In genomic region chr5:172868924-172869565, GRCh38 we compare ENCODE assay signal across 9 cellular contexts. TPM values are rescaled to one million over a fixed set of nuclear protein-coding genes. Genes with fewer than 3 reads are reported as not detected.
DNase-seq lines count a peak whose midpoint lies in the region; ATAC-seq lines count a peak whose summit lies in the region.
"Had no signal": no experiment of that assay in that cellular context is flagged by ENCODE, and none has a peak within 500 bp of the region (broad histone marks: within the 10 kb centered on the region; RNA-seq: fewer than 3 reads in every experiment).

No MANE protein-coding gene starts in this region.

- no peak overlapping the region for H3K27ac Mint-ChIP-seq in activated CD4-positive, alpha-beta memory T cell treated with anti-CD3 and anti-CD28 coated beads for 36 hours
- H3K27ac Mint-ChIP-seq in activated CD4-positive, alpha-beta memory T cell treated with anti-CD3 and anti-CD28 coated beads, Interleukin-2, amount 10 ng/mL, durations not matched to agents 7 days and 5 days, result no peak overlapping the region
- peak overlapping the region; percentile 70 for H3K27ac Mint-ChIP-seq in dendritic cell treated with granulocyte-macrophage colony-stimulating factor and Interleukin-4, amounts not matched to agents 40 ng/mL and 50 ng/mL, for 4 days
- H3K27ac Mint-ChIP-seq in activated T-helper 2 cell treated with anti-CD3 and anti-CD28 coated beads, Interferon-gamma antibody, Interleukin-2, Interleukin-4, amounts not matched to agents 10 μg/mL and 5 μg/mL and 100 μg/mL, durations not matched to agents 14 hours and 24 hours and 36 hours, result no peak overlapping the region

- peaks cover 12% of the 10 kb centered on the region for H3K79me1 ChIP-seq in mesenchymal stem cell (replicated peaks; ENCODE audit: low read length, poor library complexity, severe bottlenecking)

- H3K9ac ChIP-seq in mesenchymal stem cell (ENCODE audit: low read length), result peak overlapping the region; percentile 85

- no peak for ATAC-seq in GM21786 (IDR thresholded peaks at IDR 0.05; ENCODE audit: unreplicated experiment)

- DNase-seq in activated CD4-positive, alpha-beta memory T cell treated with anti-CD3 and anti-CD28 coated beads for 36 hours, result peak; percentile 16
- no peak for DNase-seq in activated CD4-positive, alpha-beta memory T cell treated with anti-CD3 and anti-CD28 coated beads, Interleukin-2, amount 10 ng/mL, durations not matched to agents 7 days and 5 days
- DNase-seq in mesenchymal stem cell (peak; percentile 95), NCI-H2107 (lab: John Stamatoyannopoulos, UW) (no peak)
- DNase-seq in activated T-helper 2 cell treated with anti-CD3 and anti-CD28 coated beads, Interferon-gamma antibody, Interleukin-2, Interleukin-4, amounts not matched to agents 10 μg/mL and 5 μg/mL and 100 μg/mL, durations not matched to agents 14 hours and 24 hours and 36 hours (ENCODE audit: low spot score), result no peak
- DNase-seq: NCI-H146 had no signal

- CTCF ChIA-PET in activated CD4-positive, alpha-beta memory T cell treated with anti-CD3 and anti-CD28 coated beads for 36 hours (lab: Charles Lee), result interaction anchor here (0.5 to 0.6 kb wide), 2 partner anchors 78 to 154 kb away, joined by 3 to 4 read pairs; no protein-coding TSS in a partner anchor
- CTCF ChIA-PET in activated CD4-positive, alpha-beta memory T cell treated with anti-CD3 and anti-CD28 coated beads, Interleukin-2, amount 10 ng/mL, durations not matched to agents 7 days and 5 days (lab: Charles Lee), result no interaction called here

- WGBS in mesenchymal stem cell, result 8% methylated on average over 10 of the region's 10 CpGs
- WGBS in urinary bladder, result 36% methylated on average over 10 of the region's 10 CpGs

- POLR2A ChIA-PET in activated CD4-positive, alpha-beta memory T cell treated with anti-CD3 and anti-CD28 coated beads for 36 hours (lab: Charles Lee), result no interaction called here
- POLR2A ChIA-PET in activated CD4-positive, alpha-beta memory T cell treated with anti-CD3 and anti-CD28 coated beads, Interleukin-2, amount 10 ng/mL, durations not matched to agents 7 days and 5 days (lab: Charles Lee), result interaction anchor here (1.0 kb wide), 1 partner anchor 9 kb away, joined by 4 read pairs; no protein-coding TSS in a partner anchor

- peak overlapping the region; percentile 97 for H3K27ac ChIP-seq in mesenchymal stem cell (ENCODE audit: low read length, poor library complexity, severe bottlenecking)
- H3K27ac ChIP-seq in urinary bladder (ENCODE audit: low read depth), result peak overlapping the region; percentile 85

- H3K23ac ChIP-seq in mesenchymal stem cell (ENCODE audit: low read length in 2 of 2), result peak overlapping the region in 1 of 2 experiments; percentile 54

- peak overlapping the region; percentile 98 for H4K91ac ChIP-seq in mesenchymal stem cell (ENCODE audit: low read length)

- H3K4ac ChIP-seq in mesenchymal stem cell (ENCODE audit: low read depth in 1 of 2, low read length in 2 of 2), result peak overlapping the region; percentile 45 to 76

- H2BK15ac ChIP-seq in mesenchymal stem cell (ENCODE audit: low read depth, poor library complexity, severe bottlenecking), result no peak overlapping the region

- peak overlapping the region; percentile 64 for H2AK5ac ChIP-seq in mesenchymal stem cell (ENCODE audit: low read length, severe bottlenecking)

- peaks cover 58% of the 10 kb centered on the region for H3K4me1 ChIP-seq in mesenchymal stem cell (ENCODE audit: control insufficient read depth, insufficient read depth, low read depth, low read length)
- no peaks in the 10 kb centered on the region for H3K4me1 ChIP-seq in urinary bladder (ENCODE audit: insufficient read depth)

- peak overlapping the region; percentile 92 for H4K8ac ChIP-seq in mesenchymal stem cell (ENCODE audit: low read length)

- no peaks in the 10 kb centered on the region for H3K27me3 Mint-ChIP-seq in activated CD4-positive, alpha-beta memory T cell treated with anti-CD3 and anti-CD28 coated beads for 36 hours
- H3K27me3 Mint-ChIP-seq in activated CD4-positive, alpha-beta memory T cell treated with anti-CD3 and anti-CD28 coated beads, Interleukin-2, amount 10 ng/mL, durations not matched to agents 7 days and 5 days, result no peaks in the 10 kb centered on the region
- no peaks in the 10 kb centered on the region for H3K27me3 Mint-ChIP-seq in dendritic cell treated with granulocyte-macrophage colony-stimulating factor and Interleukin-4, amounts not matched to agents 40 ng/mL and 50 ng/mL, for 4 days
- no peaks in the 10 kb centered on the region for H3K27me3 Mint-ChIP-seq in activated T-helper 2 cell treated with anti-CD3 and anti-CD28 coated beads, Interferon-gamma antibody, Interleukin-2, Interleukin-4, amounts not matched to agents 10 μg/mL and 5 μg/mL and 100 μg/mL, durations not matched to agents 14 hours and 24 hours and 36 hours (ENCODE audit: low read depth)

- peak overlapping the region; percentile 60 for H3K4me2 ChIP-seq in mesenchymal stem cell (ENCODE audit: low read length, poor library complexity, severe bottlenecking)

- no peaks in the 10 kb centered on the region for H3K27me3 ChIP-seq in mesenchymal stem cell (ENCODE audit: control insufficient read depth in 1 of 2, insufficient read depth in 1 of 2, low read length in 2 of 2)

- peak overlapping the region; percentile 74 to 82 for H3K18ac ChIP-seq in mesenchymal stem cell (ENCODE audit: low read depth in 1 of 2, low read length in 2 of 2)

- H3K4me3 Mint-ChIP-seq in activated CD4-positive, alpha-beta memory T cell treated with anti-CD3 and anti-CD28 coated beads for 36 hours, result no peak overlapping the region
- no peak overlapping the region for H3K4me3 Mint-ChIP-seq in activated CD4-positive, alpha-beta memory T cell treated with anti-CD3 and anti-CD28 coated beads, Interleukin-2, amount 10 ng/mL, durations not matched to agents 7 days and 5 days
- H3K4me3 Mint-ChIP-seq in dendritic cell treated with granulocyte-macrophage colony-stimulating factor and Interleukin-4, amounts not matched to agents 40 ng/mL and 50 ng/mL, for 4 days, result no peak overlapping the region
- no peak overlapping the region for H3K4me3 Mint-ChIP-seq in activated T-helper 2 cell treated with anti-CD3 and anti-CD28 coated beads, Interferon-gamma antibody, Interleukin-2, Interleukin-4, amounts not matched to agents 10 μg/mL and 5 μg/mL and 100 μg/mL, durations not matched to agents 14 hours and 24 hours and 36 hours (ENCODE audit: low read depth)

- H3K36me3 ChIP-seq in mesenchymal stem cell (ENCODE audit: control insufficient read depth in 1 of 2, insufficient read depth in 2 of 2, low read depth in 1 of 2, low read length in 2 of 2) (peaks cover 0 to 4% of the 10 kb centered on the region in 2 experiments), urinary bladder (ENCODE audit: insufficient read depth) (no peaks in the 10 kb centered on the region)

- no peaks in the 10 kb centered on the region for H3K9me3 Mint-ChIP-seq in activated CD4-positive, alpha-beta memory T cell treated with anti-CD3 and anti-CD28 coated beads for 36 hours
- H3K9me3 Mint-ChIP-seq in activated CD4-positive, alpha-beta memory T cell treated with anti-CD3 and anti-CD28 coated beads, Interleukin-2, amount 10 ng/mL, durations not matched to agents 7 days and 5 days, result no peaks in the 10 kb centered on the region
- no peaks in the 10 kb centered on the region for H3K9me3 Mint-ChIP-seq in dendritic cell treated with granulocyte-macrophage colony-stimulating factor and Interleukin-4, amounts not matched to agents 40 ng/mL and 50 ng/mL, for 4 days
- H3K9me3 Mint-ChIP-seq in activated T-helper 2 cell treated with anti-CD3 and anti-CD28 coated beads, Interferon-gamma antibody, Interleukin-2, Interleukin-4, amounts not matched to agents 10 μg/mL and 5 μg/mL and 100 μg/mL, durations not matched to agents 14 hours and 24 hours and 36 hours, result no peaks in the 10 kb centered on the region

- peak overlapping the region; percentile 82 to 94 for H2BK12ac ChIP-seq in mesenchymal stem cell (ENCODE audit: low read length in 2 of 2)

- H2BK120ac ChIP-seq in mesenchymal stem cell (ENCODE audit: low read depth, low read length), result peak overlapping the region; percentile 91

- peak overlapping the region; percentile 78 for H2BK5ac ChIP-seq in mesenchymal stem cell (ENCODE audit: low read depth, low read length, poor library complexity, severe bottlenecking)

- H3K9me3 ChIP-seq in mesenchymal stem cell (ENCODE audit: control insufficient read depth, low read length), result no peaks in the 10 kb centered on the region

- peaks cover 10% of the 10 kb centered on the region for H3K4me1 Mint-ChIP-seq in activated CD4-positive, alpha-beta memory T cell treated with anti-CD3 and anti-CD28 coated beads for 36 hours (ENCODE audit: low read depth)
- peaks cover 10% of the 10 kb centered on the region for H3K4me1 Mint-ChIP-seq in activated CD4-positive, alpha-beta memory T cell treated with anti-CD3 and anti-CD28 coated beads, Interleukin-2, amount 10 ng/mL, durations not matched to agents 7 days and 5 days
- H3K4me1 Mint-ChIP-seq in dendritic cell treated with granulocyte-macrophage colony-stimulating factor and Interleukin-4, amounts not matched to agents 40 ng/mL and 50 ng/mL, for 4 days (ENCODE audit: low read depth), result peaks cover 6% of the 10 kb centered on the region
- peaks cover 13% of the 10 kb centered on the region for H3K4me1 Mint-ChIP-seq in activated T-helper 2 cell treated with anti-CD3 and anti-CD28 coated beads, Interferon-gamma antibody, Interleukin-2, Interleukin-4, amounts not matched to agents 10 μg/mL and 5 μg/mL and 100 μg/mL, durations not matched to agents 14 hours and 24 hours and 36 hours (ENCODE audit: low read depth)

- no peak overlapping the region for H2AFZ ChIP-seq in mesenchymal stem cell (ENCODE audit: low read depth, low read length)

- peak overlapping the region in 1 of 2 experiments; percentile 50 for H3K14ac ChIP-seq in mesenchymal stem cell (ENCODE audit: low read length in 2 of 2)

- H3K4me3 ChIP-seq in mesenchymal stem cell (ENCODE audit: insufficient read depth in 1 of 2, low read depth in 1 of 2, low read length in 2 of 2), result peak overlapping the region in 1 of 2 experiments; percentile 49
- no peak overlapping the region for H3K4me3 ChIP-seq in urinary bladder (ENCODE audit: low read depth, low read length)

- intact Hi-C loops in activated CD4-positive, alpha-beta memory T cell treated with anti-CD3 and anti-CD28 coated beads for 36 hours (cut with micrococcal nuclease), result no loop called here
- intact Hi-C loops in dendritic cell treated with granulocyte-macrophage colony-stimulating factor and Interleukin-4, amounts not matched to agents 40 ng/mL and 50 ng/mL, for 4 days (cut with micrococcal nuclease), result no loop called here
- intact Hi-C loops in activated T-helper 2 cell treated with anti-CD3 and anti-CD28 coated beads, Interferon-gamma antibody, Interleukin-2, Interleukin-4, amounts not matched to agents 10 μg/mL and 5 μg/mL and 100 μg/mL, durations not matched to agents 14 hours and 24 hours and 36 hours (cut with micrococcal nuclease), result no loop called here

- no peaks in the 10 kb centered on the region for H3K36me3 Mint-ChIP-seq in activated CD4-positive, alpha-beta memory T cell treated with anti-CD3 and anti-CD28 coated beads for 36 hours
- no peaks in the 10 kb centered on the region for H3K36me3 Mint-ChIP-seq in activated CD4-positive, alpha-beta memory T cell treated with anti-CD3 and anti-CD28 coated beads, Interleukin-2, amount 10 ng/mL, durations not matched to agents 7 days and 5 days (ENCODE audit: low read depth)
- no peaks in the 10 kb centered on the region for H3K36me3 Mint-ChIP-seq in dendritic cell treated with granulocyte-macrophage colony-stimulating factor and Interleukin-4, amounts not matched to agents 40 ng/mL and 50 ng/mL, for 4 days (ENCODE audit: low read depth)
- no peaks in the 10 kb centered on the region for H3K36me3 Mint-ChIP-seq in activated T-helper 2 cell treated with anti-CD3 and anti-CD28 coated beads, Interferon-gamma antibody, Interleukin-2, Interleukin-4, amounts not matched to agents 10 μg/mL and 5 μg/mL and 100 μg/mL, durations not matched to agents 14 hours and 24 hours and 36 hours (ENCODE audit: low read depth)

RNA-seq across cellular contexts. Expression of gene ERGIC1, which starts 35.0 kb away (rescaled TPM):
- total RNA-seq in activated CD4-positive, alpha-beta memory T cell treated with anti-CD3 and anti-CD28 coated beads for 36 hours, result 10 to 100 TPM; 41.9 to 42.7 TPM
- total RNA-seq in activated CD4-positive, alpha-beta memory T cell treated with anti-CD3 and anti-CD28 coated beads, Interleukin-2, amount 10 ng/mL, durations not matched to agents 7 days and 5 days, result 10 to 100 TPM; 36.1 to 37.2 TPM
- 143 TPM for polyA plus RNA-seq in mesenchymal stem cell (2013, experiment 1 of 2)
- 140 TPM for polyA plus RNA-seq in mesenchymal stem cell (2013, experiment 2 of 2)
- 68.5 TPM for total RNA-seq in urinary bladder
- polyA plus RNA-seq in urinary bladder, result 103 TPM
- 53.1 and 54.8 TPM in 2 replicates for total RNA-seq in activated T-helper 2 cell treated with anti-CD3 and anti-CD28 coated beads, Interferon-gamma antibody, Interleukin-2, Interleukin-4, amounts not matched to agents 10 μg/mL and 5 μg/mL and 100 μg/mL, durations not matched to agents 14 hours and 24 hours and 36 hours

Comparison
In these comparisons a context has a peak if more than half of its experiments do, and no peak if none do; other contexts are left out.
1. DNase-seq: peak in activated CD4-positive, alpha-beta memory T cell treated with anti-CD3 and anti-CD28 coated beads for 36 hours (single experiment) and mesenchymal stem cell (single experiment); none in activated CD4-positive, alpha-beta memory T cell treated with anti-CD3 and anti-CD28 coated beads, Interleukin-2, amount 10 ng/mL, durations not matched to agents 7 days and 5 days (single experiment), NCI-H2107 (single experiment) and activated T-helper 2 cell treated with anti-CD3 and anti-CD28 coated beads, Interferon-gamma antibody, Interleukin-2, Interleukin-4, amounts not matched to agents 10 μg/mL and 5 μg/mL and 100 μg/mL, durations not matched to agents 14 hours and 24 hours and 36 hours (single experiment).